In the genomic region with DNA sequence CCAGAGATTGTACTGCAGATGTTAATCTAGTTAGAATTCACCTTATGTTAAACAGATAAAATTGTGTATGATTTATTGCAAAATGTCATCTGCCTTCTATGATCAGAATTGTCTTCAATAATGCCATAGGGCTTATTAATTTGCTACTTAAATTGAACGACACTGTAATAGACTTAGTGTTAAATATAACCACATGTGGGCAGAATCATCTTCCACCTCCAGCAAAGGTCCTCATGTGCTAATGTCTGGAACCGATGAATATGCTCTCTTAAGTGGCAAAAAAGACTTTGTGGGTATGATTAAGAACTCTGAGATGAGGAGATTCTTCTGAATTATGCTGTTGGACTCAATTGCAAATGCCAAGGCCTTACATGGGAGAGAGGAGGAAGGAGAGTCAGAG, we compare ENCODE assay signal across 32 cellular contexts. TPM values are rescaled to one million over a fixed set of nuclear protein-coding genes. Genes with fewer than 3 reads are reported as not detected.
"Had no signal": no experiment of that assay in that cellular context is flagged by ENCODE, and none has a peak within 500 bp of the region (broad histone marks: within the 10 kb centered on the region; RNA-seq: fewer than 3 reads in every experiment).

No MANE protein-coding gene starts in this region.

- H3K27me3 Mint-ChIP-seq: stimulated activated memory B cell treated with anti-CD40 and anti-IgM and Interleukin-4, amounts not matched to agents 10 μg/mL and 1 μg/mL and 100 μg/mL, for 72 hours; stimulated activated naive CD8-positive, alpha-beta T cell treated with anti-CD3 and anti-CD28 coated beads, Interleukin-15, amount 100 ng/mL, for 72 hours; stimulated activated naive CD8-positive, alpha-beta T cell treated with anti-CD3 and anti-CD28 coated beads, Interleukin-15, Interleukin-2, amounts not matched to agents 100 ng/mL and 50 ng/mL, for 24 hours; type B pancreatic cell had no signal

- H3K4me1 Mint-ChIP-seq: stimulated activated effector memory CD8-positive, alpha-beta T cell treated with anti-CD3 and anti-CD28 coated beads, Interleukin-12 subunit alpha, Interleukin-12 subunit beta, amount 100 ng/mL, for 72 hours; stimulated activated naive CD8-positive, alpha-beta T cell treated with anti-CD3 and anti-CD28 coated beads, Interleukin-15, amount 100 ng/mL, for 72 hours had no signal

- ATAC-seq: stimulated activated effector memory CD8-positive, alpha-beta T cell treated with anti-CD3 and anti-CD28 coated beads, Interleukin-12 subunit alpha, Interleukin-12 subunit beta, amount 100 ng/mL, for 72 hours; stimulated activated memory B cell treated with anti-CD40 and anti-IgM and Interleukin-4, amounts not matched to agents 10 μg/mL and 1 μg/mL and 100 μg/mL, for 72 hours; stimulated activated naive B cell treated with anti-CD40 and anti-IgM and Interleukin-4, amounts not matched to agents 10 μg/mL and 1 μg/mL and 100 μg/mL, for 72 hours; stimulated activated naive CD8-positive, alpha-beta T cell treated with anti-CD3 and anti-CD28 coated beads, Interleukin-15, amount 100 ng/mL, for 72 hours; stimulated activated naive CD8-positive, alpha-beta T cell treated with anti-CD3 and anti-CD28 coated beads, Interleukin-15, Interleukin-2, amounts not matched to agents 100 U/mL and 50 U/mL, for 24 hours; upper lobe of right lung had no signal

- DNase-seq: stimulated activated CD4-positive, alpha-beta T cell treated with anti-CD3 and anti-CD28 coated beads, Interleukin-2, amount 100 ng/mL, for 48 hours; stimulated activated CD4-positive, alpha-beta T cell treated with anti-CD3 and anti-CD28 coated beads, Interleukin-4, amount 100 ng/mL, for 1 hour; stimulated activated CD4-positive, alpha-beta T cell treated with anti-CD3 and anti-CD28 coated beads, Interleukin-4, amount 100 ng/mL, for 24 hours; stimulated activated CD4-positive, alpha-beta T cell treated with anti-CD3 and anti-CD28 coated beads, Interleukin-4, amount 100 ng/mL, for 4 hours; stimulated activated CD8-positive, alpha-beta memory T cell treated with anti-CD3 and anti-CD28 coated beads, Interleukin-4, amount 100 ng/mL, for 48 hours; stimulated activated naive B cell treated with anti-CD40 and anti-IgM and Interleukin-4, amounts not matched to agents 10 μg/mL and 1 μg/mL and 100 μg/mL, for 72 hours; stimulated activated naive CD4-positive, alpha-beta T cell; stimulated activated naive CD4-positive, alpha-beta T cell treated with Interleukin-2 at 50 U/mL for 16 hours; stimulated activated naive CD8-positive, alpha-beta T cell treated with anti-CD3 and anti-CD28 coated beads, Interleukin-15, amount 100 ng/mL, for 72 hours; stimulated activated naive CD8-positive, alpha-beta T cell treated with anti-CD3 and anti-CD28 coated beads, Interleukin-15, Interleukin-2, amounts not matched to agents 100 U/mL and 50 U/mL, for 24 hours; stomach; substantia nigra; testis; thyroid gland; tibial artery; transverse colon; trophoblast cell; upper lobe of left lung; upper lobe of right lung; uterus had no signal

- H3K4me3 Mint-ChIP-seq: stimulated activated effector memory CD8-positive, alpha-beta T cell treated with anti-CD3 and anti-CD28 coated beads, Interleukin-12 subunit alpha, Interleukin-12 subunit beta, amount 100 ng/mL, for 72 hours; stimulated activated memory B cell treated with anti-CD40 and anti-IgM and Interleukin-4, amounts not matched to agents 10 μg/mL and 1 μg/mL and 100 μg/mL, for 72 hours; stimulated activated naive B cell treated with anti-CD40 and anti-IgM and Interleukin-4, amounts not matched to agents 10 μg/mL and 1 μg/mL and 100 μg/mL, for 72 hours; stimulated activated naive CD8-positive, alpha-beta T cell treated with anti-CD3 and anti-CD28 coated beads, Interleukin-15, amount 100 ng/mL, for 72 hours; stimulated activated naive CD8-positive, alpha-beta T cell treated with anti-CD3 and anti-CD28 coated beads, Interleukin-15, Interleukin-2, amounts not matched to agents 100 ng/mL and 50 ng/mL, for 24 hours; type B pancreatic cell had no signal

- H3K36me3 Mint-ChIP-seq: stimulated activated effector memory CD8-positive, alpha-beta T cell treated with anti-CD3 and anti-CD28 coated beads, Interleukin-12 subunit alpha, Interleukin-12 subunit beta, amount 100 ng/mL, for 72 hours; stimulated activated naive B cell treated with anti-CD40 and anti-IgM and Interleukin-4, amounts not matched to agents 10 μg/mL and 1 μg/mL and 100 μg/mL, for 72 hours; type B pancreatic cell had no signal

- H3K27ac Mint-ChIP-seq: stimulated activated effector memory CD8-positive, alpha-beta T cell treated with anti-CD3 and anti-CD28 coated beads, Interleukin-12 subunit alpha, Interleukin-12 subunit beta, amount 100 ng/mL, for 72 hours; stimulated activated memory B cell treated with anti-CD40 and anti-IgM and Interleukin-4, amounts not matched to agents 10 μg/mL and 1 μg/mL and 100 μg/mL, for 72 hours; stimulated activated naive B cell treated with anti-CD40 and anti-IgM and Interleukin-4, amounts not matched to agents 10 μg/mL and 1 μg/mL and 100 μg/mL, for 72 hours; stimulated activated naive CD8-positive, alpha-beta T cell treated with anti-CD3 and anti-CD28 coated beads, Interleukin-15, amount 100 ng/mL, for 72 hours; stimulated activated naive CD8-positive, alpha-beta T cell treated with anti-CD3 and anti-CD28 coated beads, Interleukin-15, Interleukin-2, amounts not matched to agents 100 ng/mL and 50 ng/mL, for 24 hours; type B pancreatic cell had no signal

- H3K9me3 Mint-ChIP-seq: stimulated activated effector memory CD8-positive, alpha-beta T cell treated with anti-CD3 and anti-CD28 coated beads, Interleukin-12 subunit alpha, Interleukin-12 subunit beta, amount 100 ng/mL, for 72 hours; stimulated activated memory B cell treated with anti-CD40 and anti-IgM and Interleukin-4, amounts not matched to agents 10 μg/mL and 1 μg/mL and 100 μg/mL, for 72 hours; stimulated activated naive B cell treated with anti-CD40 and anti-IgM and Interleukin-4, amounts not matched to agents 10 μg/mL and 1 μg/mL and 100 μg/mL, for 72 hours; stimulated activated naive CD8-positive, alpha-beta T cell treated with anti-CD3 and anti-CD28 coated beads, Interleukin-15, amount 100 ng/mL, for 72 hours; stimulated activated naive CD8-positive, alpha-beta T cell treated with anti-CD3 and anti-CD28 coated beads, Interleukin-15, Interleukin-2, amounts not matched to agents 100 ng/mL and 50 ng/mL, for 24 hours had no signal

RNA-seq across cellular contexts. Expression of a gene that starts 4.3 kb away (rescaled TPM):
- total RNA-seq: stomach, subcutaneous adipose tissue, temporal lobe, testis, thoracic aorta, thyroid gland, tibial nerve, transverse colon, upper lobe of right lung, ureter, urinary bladder, uterus, vagina had no signal

RNA-seq across cellular contexts. Expression of a gene that starts 14.5 kb away (rescaled TPM):
- total RNA-seq: stomach, subcutaneous adipose tissue, temporal lobe, testis, thoracic aorta, thyroid gland, tibial nerve, transverse colon, upper lobe of left lung, upper lobe of right lung, ureter, urinary bladder, uterus, vagina had no signal

RNA-seq across cellular contexts. Expression of a gene that starts 24.8 kb away (rescaled TPM):
- total RNA-seq: stomach, subcutaneous adipose tissue, suprapubic skin, temporal lobe, testis, thoracic aorta, thyroid gland, tibial nerve, transverse colon, upper lobe of left lung, upper lobe of right lung, ureter, urinary bladder, uterus, vagina had no signal

RNA-seq across cellular contexts. Expression of a gene that starts 33.1 kb away (rescaled TPM):
- total RNA-seq: stomach, subcutaneous adipose tissue, temporal lobe, testis, thoracic aorta, thyroid gland, tibial nerve, transverse colon, upper lobe of left lung, upper lobe of right lung, ureter, urinary bladder, uterus, vagina had no signal

RNA-seq across cellular contexts. Expression of a gene that starts 56.0 kb away (rescaled TPM):
- total RNA-seq: stomach, subcutaneous adipose tissue, temporal lobe, testis, thoracic aorta, thyroid gland, tibial nerve, transverse colon, upper lobe of left lung, upper lobe of right lung, ureter, urinary bladder, uterus, vagina had no signal
